Comparison of ENCODE assay signal across 11 cellular contexts in the genomic region with DNA sequence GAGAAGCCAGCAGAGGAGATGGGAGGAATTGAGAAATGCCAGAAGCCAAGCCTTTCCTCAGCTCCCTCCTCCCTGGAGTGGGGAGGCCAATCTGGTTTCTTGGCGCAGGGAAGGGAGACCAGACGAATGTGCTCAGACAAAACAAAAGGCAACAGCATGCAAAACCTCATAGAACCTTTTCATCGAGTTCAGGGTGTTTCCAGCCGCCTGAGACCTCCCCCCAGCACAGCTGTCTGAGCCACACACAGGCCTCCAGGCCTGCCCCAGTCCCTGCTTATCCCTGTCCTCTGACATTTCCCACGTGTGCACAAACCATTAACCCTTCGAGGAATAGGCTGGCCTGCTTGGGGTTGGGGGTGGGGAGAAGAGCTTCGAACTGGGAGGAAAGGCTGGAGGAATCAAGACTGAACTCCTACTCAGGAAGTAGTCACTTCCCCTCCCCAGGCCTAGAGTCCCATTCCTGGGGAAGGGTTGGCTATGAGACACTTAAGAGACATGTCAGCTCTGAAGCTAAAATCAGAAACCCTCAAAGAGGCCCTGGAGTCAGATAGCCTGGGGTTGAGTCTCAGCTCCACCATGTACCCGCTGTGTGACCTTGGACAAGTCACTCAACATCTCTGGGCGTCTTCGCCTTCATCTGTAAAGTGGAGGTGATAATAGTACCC. TPM values are rescaled to one million over a fixed set of nuclear protein-coding genes. Genes with fewer than 3 reads are reported as not detected.
DNase-seq lines count a peak whose midpoint lies in the region; ATAC-seq, FAIRE-seq and TF ChIP-seq lines count a peak whose summit lies in the region.
"Had no signal": no experiment of that assay in that cellular context is flagged by ENCODE, and none has a peak within 500 bp of the region (broad histone marks: within the 10 kb centered on the region; RNA-seq: fewer than 3 reads in every experiment).

No MANE protein-coding gene starts in this region.

- no peaks in the 10 kb centered on the region for H3K9me3 Mint-ChIP-seq in nephron progenitor cell

- peaks cover 39% of the 10 kb centered on the region for H3K36me3 ChIP-seq in ACC112 (ENCODE audit: insufficient read depth, low read length)

- peak; percentile 86 for DNase-seq in M059J (ENCODE audit: low read depth)
- DNase-seq in fibroblast of gingiva (ENCODE audit: low read depth) = peak; percentile 94
- DNase-seq in nephron progenitor cell = no peak
- no peak for DNase-seq in activated T-cell treated with anti-CD3 and anti-CD28 coated beads, Interleukin-2, amount 50 U/mL, for 48 hours
- no peak for DNase-seq in NCI-H2196 treated with DMSO at 0.1 percent for 48 hours (lab: John Stamatoyannopoulos, UW; ENCODE audit: unreplicated experiment)
- no peak for DNase-seq in GM19239 (ENCODE audit: insufficient read length, low spot score)
- DNase-seq in left colon = no peak
- DNase-seq: activated effector memory CD4-positive, alpha-beta T cell treated with anti-CD3 and anti-CD28 coated beads, Interleukin-2, amount 50 U/mL, for 16 hours; C1 segment of cervical spinal cord; spleen had no signal

- H3K4me3 Mint-ChIP-seq in nephron progenitor cell = peak overlapping the region; percentile 68

- peaks cover 89% of the 10 kb centered on the region for H3K4me1 Mint-ChIP-seq in nephron progenitor cell

- intact Hi-C loops in left colon (cut with DNase I, micrococcal nuclease) = no loop called here

- H3K4me3 ChIP-seq in ACC112 (ENCODE audit: low read depth, low read length) = no peak overlapping the region
- H3K4me3 ChIP-seq: spleen had no signal

- TF ChIP-seq CTCF in nephron progenitor cell (IDR thresholded peaks at IDR 0.05) = no peak

- peaks cover 55% of the 10 kb centered on the region for H3K36me3 Mint-ChIP-seq in nephron progenitor cell (ENCODE audit: low read depth)

- no peak overlapping the region for H2AFZ ChIP-seq in ACC112 (ENCODE audit: low read length, unreplicated experiment)

- no peak for FAIRE-seq in GM19239 (lab: Jason Lieb, UNC)

- no peaks in the 10 kb centered on the region for H3K27me3 ChIP-seq in ACC112 (ENCODE audit: insufficient read depth, low read length)

- no peak overlapping the region for H3K27ac Mint-ChIP-seq in nephron progenitor cell

- peaks cover 62% of the 10 kb centered on the region for H3K27me3 Mint-ChIP-seq in nephron progenitor cell (ENCODE audit: low read depth, poor library complexity)

- H3K79me2 ChIP-seq in ACC112 (ENCODE audit: control insufficient read depth, insufficient read depth, low read length, unreplicated experiment) = peaks cover 8% of the 10 kb centered on the region

- no peaks in the 10 kb centered on the region for H3K4me1 ChIP-seq in ACC112 (ENCODE audit: control insufficient read depth, insufficient read depth, low read length, unreplicated experiment)

- 0 out of 2 replicates have a peak overlapping the region, but pooled peaks have one; percentile 4 for H3K27ac ChIP-seq in ACC112 (ENCODE audit: low read depth, low read length)
- H3K27ac ChIP-seq: spleen had no signal

- ATAC-seq in left colon = no peak

RNA-seq across cellular contexts. Expression of a gene that starts 10.7 kb away (rescaled TPM):
- total RNA-seq in M059J (2014; rRNA removed; shearing (Covaris generic)) = 50.3 and 90.4 TPM in 2 replicates
- total RNA-seq in left colon = 10 to 100 TPM in 1 of 2 donors, 1 to 10 TPM in 1; 5.6 to 10.6 TPM

Comparison
In these comparisons a context has a peak if more than half of its experiments do, and no peak if none do; other contexts are left out.
1. DNase-seq: peak in M059J (single experiment) and fibroblast of gingiva (single experiment); none in nephron progenitor cell (single experiment), activated T-cell treated with anti-CD3 and anti-CD28 coated beads, Interleukin-2, amount 50 U/mL, for 48 hours (0 of 2), NCI-H2196 treated with DMSO at 0.1 percent for 48 hours (single experiment), GM19239 (single experiment) and left colon (0 of 2).